Comparison of ENCODE assay signal across 8 cellular contexts in genomic region chr1:39799770-39800470, GRCh38. TPM values are rescaled to one million over a fixed set of nuclear protein-coding genes. Genes with fewer than 3 reads are reported as not detected.
DNase-seq lines count a peak whose midpoint lies in the region; ATAC-seq, FAIRE-seq and TF ChIP-seq lines count a peak whose summit lies in the region.

No MANE protein-coding gene starts in this region.

- CTCF ChIA-PET in WTC11 (lab: Charles Lee): interaction anchor here (0.5 to 3.4 kb wide), 15 partner anchors 10 to 218 kb away, joined by 3 to 17 read pairs (median 6); partner anchors contain the start of genes BMP8B, NT5C1A and PPIE

- H3K27me3 Mint-ChIP-seq in WTC11 (ENCODE audit: low read depth): peaks cover 21% of the 10 kb centered on the region

- POLR2A ChIA-PET in WTC11 (lab: Charles Lee): no interaction called here

- TF ChIP-seq CTCF in WTC11 (IDR thresholded peaks at IDR 0.05) (peak; percentile 87), bronchial epithelial cell (IDR thresholded peaks at IDR 0.05; ENCODE audit: insufficient read depth, low read length, severe bottlenecking) (peak; percentile 72)

- peaks cover 9% of the 10 kb centered on the region for H3K4me1 Mint-ChIP-seq in WTC11

- H3K27me3 ChIP-seq in bronchial epithelial cell (ENCODE audit: control insufficient read depth, insufficient read depth, low read length): no peaks in the 10 kb centered on the region

- peak; percentile 62 for DNase-seq in NK-92 treated with Interleukin-12 subunit alpha and Interleukin-12 subunit beta, amount 100 ng/mL, for 24 hours (lab: John Stamatoyannopoulos, UW)
- DNase-seq in NK-92 (lab: John Stamatoyannopoulos, UW; ENCODE audit: unreplicated experiment) (no peak), NCI-H1694 treated with DMSO at 0.1 percent for 48 hours (lab: John Stamatoyannopoulos, UW) (peak; percentile 100), WTC11 (ENCODE audit: low spot score) (peak; percentile 88), bronchial epithelial cell (ENCODE audit: low read depth) (peak; percentile 97), kidney tubule cell (ENCODE audit: low spot score) (peak; percentile 94)
- DNase-seq in stimulated activated CD4-positive, alpha-beta T cell treated with anti-CD3 and anti-CD28 coated beads, Interleukin-2, amount 100 ng/mL, for 48 hours: peak; percentile 73 to 76

- FAIRE-seq in bronchial epithelial cell (lab: Jason Lieb, UNC): no peak

- peaks cover 3% of the 10 kb centered on the region for H3K9me3 Mint-ChIP-seq in WTC11

- ATAC-seq in HG02852 (IDR thresholded peaks at IDR 0.05; ENCODE audit: unreplicated experiment) (peak; percentile 50), WTC11 (peak; percentile 92)

- no peak overlapping the region for H3K4me3 Mint-ChIP-seq in WTC11

- H3K27ac Mint-ChIP-seq in WTC11: no peak overlapping the region

- no peak overlapping the region for H3K4me3 ChIP-seq in bronchial epithelial cell (ENCODE audit: low read depth, low read length)

- H3K36me3 ChIP-seq in bronchial epithelial cell (ENCODE audit: control insufficient read depth, insufficient read depth, low read length): no peaks in the 10 kb centered on the region

- 0 out of 2 replicates have a peak, but pooled peaks cover under 1% of the 10 kb centered on the region for H3K36me3 Mint-ChIP-seq in WTC11

TF ChIP-seq in WTC11, 78 proteins besides CTCF, POLR2A, EP300 and RAD21:
- no peak for TF ChIP-seq KAT7 (CRISPR knock-in tag; IDR thresholded peaks at IDR 0.05; ENCODE audit: borderline replicate concordance)
- TF ChIP-seq, protein P1, sequence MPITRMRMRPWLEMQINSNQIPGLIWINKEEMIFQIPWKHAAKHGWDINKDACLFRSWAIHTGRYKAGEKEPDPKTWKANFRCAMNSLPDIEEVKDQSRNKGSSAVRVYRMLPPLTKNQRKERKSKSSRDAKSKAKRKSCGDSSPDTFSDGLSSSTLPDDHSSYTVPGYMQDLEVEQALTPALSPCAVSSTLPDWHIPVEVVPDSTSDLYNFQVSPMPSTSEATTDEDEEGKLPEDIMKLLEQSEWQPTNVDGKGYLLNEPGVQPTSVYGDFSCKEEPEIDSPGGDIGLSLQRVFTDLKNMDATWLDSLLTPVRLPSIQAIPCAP (CRISPR knock-in tag; IDR thresholded peaks at IDR 0.05): no peak
- TF ChIP-seq GRHL2 (CRISPR knock-in tag; IDR thresholded peaks at IDR 0.05; ENCODE audit: insufficient replicate concordance, severe bottlenecking): no peak
- TF ChIP-seq, protein P2, sequence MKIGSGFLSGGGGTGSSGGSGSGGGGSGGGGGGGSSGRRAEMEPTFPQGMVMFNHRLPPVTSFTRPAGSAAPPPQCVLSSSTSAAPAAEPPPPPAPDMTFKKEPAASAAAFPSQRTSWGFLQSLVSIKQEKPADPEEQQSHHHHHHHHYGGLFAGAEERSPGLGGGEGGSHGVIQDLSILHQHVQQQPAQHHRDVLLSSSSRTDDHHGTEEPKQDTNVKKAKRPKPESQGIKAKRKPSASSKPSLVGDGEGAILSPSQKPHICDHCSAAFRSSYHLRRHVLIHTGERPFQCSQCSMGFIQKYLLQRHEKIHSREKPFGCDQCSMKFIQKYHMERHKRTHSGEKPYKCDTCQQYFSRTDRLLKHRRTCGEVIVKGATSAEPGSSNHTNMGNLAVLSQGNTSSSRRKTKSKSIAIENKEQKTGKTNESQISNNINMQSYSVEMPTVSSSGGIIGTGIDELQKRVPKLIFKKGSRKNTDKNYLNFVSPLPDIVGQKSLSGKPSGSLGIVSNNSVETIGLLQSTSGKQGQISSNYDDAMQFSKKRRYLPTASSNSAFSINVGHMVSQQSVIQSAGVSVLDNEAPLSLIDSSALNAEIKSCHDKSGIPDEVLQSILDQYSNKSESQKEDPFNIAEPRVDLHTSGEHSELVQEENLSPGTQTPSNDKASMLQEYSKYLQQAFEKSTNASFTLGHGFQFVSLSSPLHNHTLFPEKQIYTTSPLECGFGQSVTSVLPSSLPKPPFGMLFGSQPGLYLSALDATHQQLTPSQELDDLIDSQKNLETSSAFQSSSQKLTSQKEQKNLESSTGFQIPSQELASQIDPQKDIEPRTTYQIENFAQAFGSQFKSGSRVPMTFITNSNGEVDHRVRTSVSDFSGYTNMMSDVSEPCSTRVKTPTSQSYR (CRISPR knock-in tag; IDR thresholded peaks at IDR 0.05): no peak
- no peak for TF ChIP-seq CBFB (CRISPR knock-in tag; IDR thresholded peaks at IDR 0.05; ENCODE audit: low read depth)
- no peak for TF ChIP-seq ZNF138 (CRISPR knock-in tag; conservative IDR thresholded peaks at IDR 0.05)
- no peak for TF ChIP-seq RELA (CRISPR knock-in tag; IDR thresholded peaks at IDR 0.05; ENCODE audit: borderline replicate concordance)
- TF ChIP-seq ZNF317 (CRISPR knock-in tag; IDR thresholded peaks at IDR 0.05; ENCODE audit: borderline replicate concordance, low read depth): no peak
- no peak for TF ChIP-seq NFYB (CRISPR knock-in tag; conservative IDR thresholded peaks at IDR 0.05; ENCODE audit: low read depth)
- TF ChIP-seq USF2 (CRISPR knock-in tag; IDR thresholded peaks at IDR 0.05): no peak
- no peak for TF ChIP-seq SOX15 (CRISPR knock-in tag; IDR thresholded peaks at IDR 0.05)
- no peak for TF ChIP-seq TEAD1 (CRISPR knock-in tag; IDR thresholded peaks at IDR 0.05)
- no peak for TF ChIP-seq ELF4 (CRISPR knock-in tag; IDR thresholded peaks at IDR 0.05; ENCODE audit: low read depth)
- no peak for TF ChIP-seq NFE2L1 (CRISPR knock-in tag; IDR thresholded peaks at IDR 0.05)

RNA-seq across cellular contexts. Expression of gene BMP8B, which starts 11.3 kb away (rescaled TPM):
- total RNA-seq in WTC11 (2021): 0.74 to 0.92 TPM (median 0.82 TPM) in 3 replicates
- total RNA-seq in bronchial epithelial cell: 0.90 and 1.3 TPM in 2 replicates

RNA-seq across cellular contexts. Expression of gene OXCT2, which starts 28.8 kb away (rescaled TPM):
- total RNA-seq in WTC11 (2021) (1.7 to 2.4 TPM (median 2.3 TPM) in 3 replicates), bronchial epithelial cell (1.0 and 1.1 TPM in 2 replicates)
